8 cellular contexts compared by ENCODE assay signal in genomic region chr15:59997070-59997701, GRCh38. TPM values are rescaled to one million over a fixed set of nuclear protein-coding genes. Genes with fewer than 3 reads are reported as not detected.
DNase-seq lines count a peak whose midpoint lies in the region; ATAC-seq and TF ChIP-seq lines count a peak whose summit lies in the region.

No MANE protein-coding gene starts in this region.

- H3K27ac Mint-ChIP-seq in activated naive CD8-positive, alpha-beta T cell treated with anti-CD3 and anti-CD28 coated beads for 36 hours: no peak overlapping the region
- peak overlapping the region; percentile 97 for H3K27ac Mint-ChIP-seq in neural progenitor cell

- no peak overlapping the region for H2AFZ ChIP-seq in neural progenitor cell (replicated peaks)

- H3K27ac ChIP-seq in neural progenitor cell: peak overlapping the region; percentile 81

- peaks cover 40% of the 10 kb centered on the region for H3K4me1 Mint-ChIP-seq in activated naive CD8-positive, alpha-beta T cell treated with anti-CD3 and anti-CD28 coated beads for 36 hours
- peaks cover 72% of the 10 kb centered on the region for H3K4me1 Mint-ChIP-seq in neural progenitor cell

- H3K9me3 ChIP-seq in neural progenitor cell (ENCODE audit: low read depth): no peaks in the 10 kb centered on the region

- peaks cover 76% of the 10 kb centered on the region for H3K4me1 ChIP-seq in neural progenitor cell

- no peak for TF ChIP-seq CTCF in neural progenitor cell (IDR thresholded peaks at IDR 0.05)

- H3K4me3 Mint-ChIP-seq in activated naive CD8-positive, alpha-beta T cell treated with anti-CD3 and anti-CD28 coated beads for 36 hours: peak overlapping the region; percentile 80
- peak overlapping the region; percentile 80 for H3K4me3 Mint-ChIP-seq in neural progenitor cell

- peaks cover 80% of the 10 kb centered on the region for H3K27me3 ChIP-seq in neural progenitor cell

- peaks cover 5% of the 10 kb centered on the region for H3K9me3 Mint-ChIP-seq in activated naive CD8-positive, alpha-beta T cell treated with anti-CD3 and anti-CD28 coated beads for 36 hours
- H3K9me3 Mint-ChIP-seq in neural progenitor cell: no peaks in the 10 kb centered on the region

- no peaks in the 10 kb centered on the region for H3K36me3 Mint-ChIP-seq in activated naive CD8-positive, alpha-beta T cell treated with anti-CD3 and anti-CD28 coated beads for 36 hours
- no peaks in the 10 kb centered on the region for H3K36me3 Mint-ChIP-seq in neural progenitor cell

- peak overlapping the region; percentile 47 for H3K4me3 ChIP-seq in neural progenitor cell

- peak overlapping the region; percentile 97 for H3K4me2 ChIP-seq in neural progenitor cell

- H3K9ac ChIP-seq in neural progenitor cell: no peak overlapping the region

- H3K27me3 Mint-ChIP-seq in activated naive CD8-positive, alpha-beta T cell treated with anti-CD3 and anti-CD28 coated beads for 36 hours: peaks cover 99% of the 10 kb centered on the region
- peaks cover 50% of the 10 kb centered on the region for H3K27me3 Mint-ChIP-seq in neural progenitor cell (ENCODE audit: insufficient read depth, low read depth)

- peaks cover 76% of the 10 kb centered on the region for H4K20me1 ChIP-seq in neural progenitor cell (ENCODE audit: low read depth)

- DNase-seq in NCI-H1436 (lab: John Stamatoyannopoulos, UW) (peak; percentile 48), NCI-H1436 treated with DMSO at 0.1 percent for 48 hours (lab: John Stamatoyannopoulos, UW) (no peak), NCI-H748 treated with DMSO at 0.1 percent for 48 hours (lab: John Stamatoyannopoulos, UW) (peak; percentile 77), neural progenitor cell (ENCODE audit: low spot score) (peak; percentile 95), NCI-H187 treated with DMSO at 0.1 percent for 48 hours (lab: John Stamatoyannopoulos, UW) (no peak), pons (ENCODE audit: low spot score) (no peak)
- peak; percentile 81 for DNase-seq in activated naive CD8-positive, alpha-beta T cell treated with anti-CD3 and anti-CD28 coated beads for 36 hours

- H3K79me2 ChIP-seq in neural progenitor cell (ENCODE audit: low read depth): peaks cover 22% of the 10 kb centered on the region

- H3F3A ChIP-seq in neural progenitor cell (ENCODE audit: low read depth): peaks cover 78% of the 10 kb centered on the region

- ATAC-seq in HG02943 (IDR thresholded peaks at IDR 0.05; ENCODE audit: low read depth, unreplicated experiment): peak; percentile 77

- H3K36me3 ChIP-seq in neural progenitor cell: no peaks in the 10 kb centered on the region

RNA-seq across cellular contexts. Expression of gene FOXB1, which starts 6.9 kb away (rescaled TPM):
- under 1 TPM; 0.14 to 0.29 TPM for total RNA-seq in activated naive CD8-positive, alpha-beta T cell treated with anti-CD3 and anti-CD28 coated beads for 36 hours
- 7.3 and 9.6 TPM in 2 replicates for total RNA-seq in neural progenitor cell (ENCODE audit: low replicate concordance)

Comparison
In these comparisons a context has a peak if more than half of its experiments do, and no peak if none do; other contexts are left out.
1. DNase-seq: peak in NCI-H1436 (single experiment), NCI-H748 treated with DMSO at 0.1 percent for 48 hours (single experiment), activated naive CD8-positive, alpha-beta T cell treated with anti-CD3 and anti-CD28 coated beads for 36 hours (single experiment) and neural progenitor cell (single experiment); none in NCI-H1436 treated with DMSO at 0.1 percent for 48 hours (single experiment), NCI-H187 treated with DMSO at 0.1 percent for 48 hours (single experiment) and pons (single experiment).